9 cellular contexts compared by ENCODE assay signal in the genomic region with DNA sequence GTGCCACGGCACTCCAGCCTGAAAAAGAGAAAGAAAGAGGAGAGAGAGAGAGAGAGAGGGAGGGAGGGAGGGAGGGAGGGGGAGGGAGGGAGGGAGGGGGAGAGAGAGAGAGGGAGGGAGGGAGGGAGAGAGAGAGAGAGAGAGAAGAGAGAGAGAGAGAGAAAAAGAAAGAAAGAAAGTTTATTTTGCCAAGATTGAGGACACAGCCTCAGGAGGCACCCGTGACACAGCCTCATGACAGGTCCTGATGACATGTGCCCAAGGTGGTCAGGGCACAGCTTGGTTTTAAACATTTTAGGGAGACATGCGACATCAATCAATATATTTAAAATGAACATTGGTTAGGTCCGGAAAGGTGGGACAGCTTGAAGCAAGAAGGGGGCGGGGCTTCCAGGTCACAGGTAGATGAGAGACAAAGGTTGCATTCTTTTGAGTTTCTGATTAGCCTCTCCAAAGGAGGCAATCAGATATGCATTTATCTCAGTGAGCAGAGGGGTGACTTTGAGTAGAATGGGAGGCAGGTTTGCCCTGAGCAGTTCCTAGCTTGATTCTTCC. TPM values are rescaled to one million over a fixed set of nuclear protein-coding genes. Genes with fewer than 3 reads are reported as not detected.
"Had no signal": no experiment of that assay in that cellular context is flagged by ENCODE, and none has a peak within 500 bp of the region (broad histone marks: within the 10 kb centered on the region; RNA-seq: fewer than 3 reads in every experiment).

No MANE protein-coding gene starts in this region.

RNA-seq across cellular contexts. Expression of a gene that starts 20.5 kb away (rescaled TPM):
- total RNA-seq: adrenal gland, bronchial epithelial cell, endothelial cell of umbilical vein, gastroesophageal sphincter, heart left ventricle, liver, tibial nerve, vagina had no signal
- polyA plus RNA-seq: adrenal gland, endothelial cell of umbilical vein, heart left ventricle, liver had no signal

RNA-seq across cellular contexts. Expression of a gene that starts 25.4 kb away (rescaled TPM):
- total RNA-seq: endothelial cell of umbilical vein had no signal

RNA-seq across cellular contexts. Expression of a gene that starts 28.8 kb away (rescaled TPM):
- total RNA-seq: activated naive CD4-positive, alpha-beta T cell treated with anti-CD3 and anti-CD28 coated beads, Interleukin-2, amount 50 U/mL, for 72 hours; liver had no signal
- polyA plus RNA-seq: liver had no signal

RNA-seq across cellular contexts. Expression of a gene that starts 45.4 kb away (rescaled TPM):
- total RNA-seq: liver had no signal
